In genomic region chr13:95298971-95299627, GRCh38 we compare ENCODE assay signal across 9 cellular contexts. TPM values are rescaled to one million over a fixed set of nuclear protein-coding genes. Genes with fewer than 3 reads are reported as not detected.
DNase-seq lines count a peak whose midpoint lies in the region; ATAC-seq and TF ChIP-seq lines count a peak whose summit lies in the region.
"Had no signal": no experiment of that assay in that cellular context is flagged by ENCODE, and none has a peak within 500 bp of the region (broad histone marks: within the 10 kb centered on the region; RNA-seq: fewer than 3 reads in every experiment).

No MANE protein-coding gene starts in this region.

- peak; percentile 64 for DNase-seq in ACHN
- peak; percentile 72 for DNase-seq in HFF-Myc (ENCODE audit: extremely low read depth, low read depth)
- DNase-seq in activated T-helper 1 cell treated with anti-CD3 and anti-CD28 coated beads, Interleukin-12 subunit alpha, Interleukin-12 subunit beta, Interleukin-2, Interleukin-4 antibody, amounts not matched to agents 30 ng/mL and 10 ng/mL and 1 ng/mL, durations not matched to agents 14 hours and 24 hours and 36 hours (ENCODE audit: low spot score) = no peak
- DNase-seq in kidney glomerular epithelial cell (lab: John Stamatoyannopoulos, UW) = peak; percentile 65
- DNase-seq in cortex of kidney (lab: John Stamatoyannopoulos, UW) = no peak
- DNase-seq in OCI-M2 (lab: John Stamatoyannopoulos, UW; ENCODE audit: unreplicated experiment) = no peak
- no peak for DNase-seq in HAP-1 (ENCODE audit: low spot score in 2 of 2)
- DNase-seq: Kasumi-1 had no signal

- peaks cover 10% of the 10 kb centered on the region for H3K4me1 ChIP-seq in HAP-1

- ATAC-seq in GM18520 (IDR thresholded peaks at IDR 0.05; ENCODE audit: unreplicated experiment) = no peak

- peak overlapping the region; percentile 95 for H3K4me3 Mint-ChIP-seq in activated T-helper 1 cell treated with anti-CD3 and anti-CD28 coated beads, Interleukin-12 subunit alpha, Interleukin-12 subunit beta, Interleukin-2, Interleukin-4 antibody, amounts not matched to agents 30 ng/mL and 10 ng/mL and 1 ng/mL, durations not matched to agents 14 hours and 24 hours and 36 hours

- H3K27ac Mint-ChIP-seq in activated T-helper 1 cell treated with anti-CD3 and anti-CD28 coated beads, Interleukin-12 subunit alpha, Interleukin-12 subunit beta, Interleukin-2, Interleukin-4 antibody, amounts not matched to agents 30 ng/mL and 10 ng/mL and 1 ng/mL, durations not matched to agents 14 hours and 24 hours and 36 hours = peak overlapping the region; percentile 31

- TF ChIP-seq CTCF in HFF-Myc (IDR thresholded peaks at IDR 0.05; ENCODE audit: low read depth, low read length, missing control alignments) = no peak

- H3K27me3 ChIP-seq in HAP-1 (ENCODE audit: low read depth) = no peaks in the 10 kb centered on the region

- peaks cover 33% of the 10 kb centered on the region for H3K4me1 Mint-ChIP-seq in activated T-helper 1 cell treated with anti-CD3 and anti-CD28 coated beads, Interleukin-12 subunit alpha, Interleukin-12 subunit beta, Interleukin-2, Interleukin-4 antibody, amounts not matched to agents 30 ng/mL and 10 ng/mL and 1 ng/mL, durations not matched to agents 14 hours and 24 hours and 36 hours (ENCODE audit: low read depth)

- no peaks in the 10 kb centered on the region for H3K9me3 Mint-ChIP-seq in activated T-helper 1 cell treated with anti-CD3 and anti-CD28 coated beads, Interleukin-12 subunit alpha, Interleukin-12 subunit beta, Interleukin-2, Interleukin-4 antibody, amounts not matched to agents 30 ng/mL and 10 ng/mL and 1 ng/mL, durations not matched to agents 14 hours and 24 hours and 36 hours

- peaks cover 15% of the 10 kb centered on the region for H3K27me3 Mint-ChIP-seq in activated T-helper 1 cell treated with anti-CD3 and anti-CD28 coated beads, Interleukin-12 subunit alpha, Interleukin-12 subunit beta, Interleukin-2, Interleukin-4 antibody, amounts not matched to agents 30 ng/mL and 10 ng/mL and 1 ng/mL, durations not matched to agents 14 hours and 24 hours and 36 hours (ENCODE audit: insufficient read depth)

- intact Hi-C loops in activated T-helper 1 cell treated with anti-CD3 and anti-CD28 coated beads, Interleukin-12 subunit alpha, Interleukin-12 subunit beta, Interleukin-2, Interleukin-4 antibody, amounts not matched to agents 30 ng/mL and 10 ng/mL and 1 ng/mL, durations not matched to agents 14 hours and 24 hours and 36 hours (cut with micrococcal nuclease) = no loop called here

- no peaks in the 10 kb centered on the region; the same call in 1 of the 2 replicates for H3K36me3 ChIP-seq in HAP-1 (replicated peaks)

- peaks cover 5% of the 10 kb centered on the region for H3K36me3 Mint-ChIP-seq in activated T-helper 1 cell treated with anti-CD3 and anti-CD28 coated beads, Interleukin-12 subunit alpha, Interleukin-12 subunit beta, Interleukin-2, Interleukin-4 antibody, amounts not matched to agents 30 ng/mL and 10 ng/mL and 1 ng/mL, durations not matched to agents 14 hours and 24 hours and 36 hours (ENCODE audit: low read depth)

- peak overlapping the region; percentile 68; the same call in 1 of the 2 replicates for H3K4me3 ChIP-seq in HFF-Myc (replicated peaks; ENCODE audit: low read depth, low read length)
- H3K4me3 ChIP-seq in HAP-1 = no peak overlapping the region

- H3K9me3 ChIP-seq in HAP-1 = no peaks in the 10 kb centered on the region

- in situ Hi-C loops in ACHN (cut with HindIII; ENCODE audit: low pct_ligation_motif_present, low pct_unique_long_range_greater_than_20kb, low sequenced_read_pairs) (no loop called here), HAP-1 (cut with MboI; ENCODE audit: low sequenced_read_pairs) (no loop called here)

RNA-seq across cellular contexts. Expression of gene ABCC4, which starts 2.2 kb away (rescaled TPM):
- total RNA-seq in activated T-helper 1 cell treated with anti-CD3 and anti-CD28 coated beads, Interleukin-12 subunit alpha, Interleukin-12 subunit beta, Interleukin-2, Interleukin-4 antibody, amounts not matched to agents 30 ng/mL and 10 ng/mL and 1 ng/mL, durations not matched to agents 14 hours and 24 hours and 36 hours = 16.4 and 20.2 TPM in 2 replicates

Comparison
In these comparisons a context has a peak if more than half of its experiments do, and no peak if none do; other contexts are left out.
1. DNase-seq: peak in ACHN (single experiment), HFF-Myc (single experiment) and kidney glomerular epithelial cell (single experiment); none in activated T-helper 1 cell treated with anti-CD3 and anti-CD28 coated beads, Interleukin-12 subunit alpha, Interleukin-12 subunit beta, Interleukin-2, Interleukin-4 antibody, amounts not matched to agents 30 ng/mL and 10 ng/mL and 1 ng/mL, durations not matched to agents 14 hours and 24 hours and 36 hours (single experiment), cortex of kidney (single experiment), OCI-M2 (single experiment) and HAP-1 (0 of 2).